18 cellular contexts compared by ENCODE assay signal in genomic region chr2:239773377-239774141, GRCh38.
"Had no signal": no experiment of that assay in that cellular context is flagged by ENCODE, and none has a peak within 500 bp of the region (broad histone marks: within the 10 kb centered on the region; RNA-seq: fewer than 3 reads in every experiment).

No MANE protein-coding gene starts in this region.

- H3K4me3 ChIP-seq: ascending aorta, esophagus squamous epithelium, gastrocnemius medialis, tibial artery had no signal

- H3K4me1 ChIP-seq: esophagus squamous epithelium had no signal

- H3K36me3 ChIP-seq: ascending aorta, brain microvascular endothelial cell, esophagus squamous epithelium, gastrocnemius medialis, tibial artery had no signal

- H3K27ac ChIP-seq: ascending aorta, brain microvascular endothelial cell, esophagus squamous epithelium, gastrocnemius medialis, tibial artery had no signal

- H3K27ac Mint-ChIP-seq: activated CD4-positive, alpha-beta memory T cell treated with anti-CD3 and anti-CD28 coated beads for 36 hours; activated naive CD4-positive, alpha-beta T cell treated with anti-CD3 and anti-CD28 coated beads, Interleukin-2, amount 50 U/mL, for 72 hours; effector memory CD8-positive, alpha-beta T cell; natural killer cell treated with Interleukin-12 subunit alpha and Interleukin-12 subunit beta and Interleukin-15 and Interleukin-18, amount 100 ng/mL, for 72 hours had no signal

- H3K27me3 ChIP-seq: ascending aorta, brain microvascular endothelial cell had no signal

- DNase-seq: activated CD4-positive, alpha-beta memory T cell treated with anti-CD3 and anti-CD28 coated beads for 36 hours; activated CD4-positive, alpha-beta T cell treated with anti-CD3 and anti-CD28 coated beads for 48 hours; activated T-cell treated with anti-CD3 and anti-CD28 coated beads for 4 hours; brain microvascular endothelial cell; caudate nucleus; effector memory CD8-positive, alpha-beta T cell; esophagus squamous epithelium; gastrocnemius medialis; hypothalamus; stimulated activated CD4-positive, alpha-beta T cell treated with anti-CD3 and anti-CD28 coated beads, Interleukin-12 subunit alpha, Interleukin-12 subunit beta, amount 100 ng/mL, for 4 hours; stimulated activated CD4-positive, alpha-beta T cell treated with anti-CD3 and anti-CD28 coated beads, Interleukin-4, amount 100 ng/mL, for 4 hours; stimulated activated naive CD8-positive, alpha-beta T cell treated with anti-CD3 and anti-CD28 coated beads, Interleukin-15, Interleukin-2, amounts not matched to agents 100 U/mL and 50 U/mL, for 24 hours; substantia nigra; T-helper 2 cell had no signal

- H3K36me3 Mint-ChIP-seq: activated naive CD4-positive, alpha-beta T cell treated with anti-CD3 and anti-CD28 coated beads, Interleukin-2, amount 50 U/mL, for 72 hours; natural killer cell treated with Interleukin-12 subunit alpha and Interleukin-12 subunit beta and Interleukin-15 and Interleukin-18, amount 100 ng/mL, for 72 hours had no signal

- ATAC-seq: activated naive CD4-positive, alpha-beta T cell treated with anti-CD3 and anti-CD28 coated beads, Interleukin-2, amount 50 U/mL, for 72 hours; effector memory CD8-positive, alpha-beta T cell; gastrocnemius medialis; natural killer cell treated with Interleukin-12 subunit alpha and Interleukin-12 subunit beta and Interleukin-15 and Interleukin-18, amount 100 ng/mL, for 72 hours; stimulated activated naive CD8-positive, alpha-beta T cell treated with anti-CD3 and anti-CD28 coated beads, Interleukin-15, Interleukin-2, amounts not matched to agents 100 U/mL and 50 U/mL, for 24 hours had no signal

- H3K4me3 Mint-ChIP-seq: activated CD4-positive, alpha-beta memory T cell treated with anti-CD3 and anti-CD28 coated beads for 36 hours; effector memory CD8-positive, alpha-beta T cell; natural killer cell treated with Interleukin-12 subunit alpha and Interleukin-12 subunit beta and Interleukin-15 and Interleukin-18, amount 100 ng/mL, for 72 hours had no signal
